ENCODE assay signal across 6 cellular contexts in the genomic region with DNA sequence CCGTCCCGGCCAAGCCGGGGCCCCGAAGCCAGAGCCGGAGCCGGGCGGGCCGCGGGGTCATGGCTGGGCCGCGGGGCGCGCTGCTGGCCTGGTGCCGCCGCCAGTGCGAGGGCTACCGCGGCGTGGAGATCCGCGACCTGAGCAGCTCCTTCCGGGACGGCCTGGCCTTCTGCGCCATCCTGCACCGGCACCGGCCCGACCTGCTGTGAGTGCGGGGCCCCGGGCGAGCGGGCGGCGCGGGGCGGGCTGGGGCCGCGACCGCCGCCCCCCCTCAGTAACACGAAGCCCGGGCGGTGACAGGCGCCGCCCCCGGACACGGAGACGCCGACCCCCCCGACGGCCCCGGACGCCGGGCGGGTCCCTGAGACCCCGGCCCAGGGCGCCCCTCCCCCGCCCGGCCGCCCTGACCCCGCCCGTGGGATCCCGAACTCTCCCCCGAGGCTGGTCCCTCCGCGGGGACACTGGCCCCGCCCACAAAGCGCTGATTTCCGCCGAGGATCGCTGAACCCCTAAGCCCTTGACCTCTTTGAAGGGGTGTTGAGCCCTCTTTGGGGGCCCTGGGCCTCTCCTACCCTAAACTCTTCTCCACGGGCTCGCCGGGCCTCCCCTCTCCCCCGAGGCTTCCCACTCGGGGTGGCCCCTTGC. TPM values are rescaled to one million over a fixed set of nuclear protein-coding genes. Genes with fewer than 3 reads are reported as not detected.
A peak's percentile ranks its signal among the peaks of the same experiment; 100 is the strongest.
DNase-seq lines count a peak whose midpoint lies in the region; ATAC-seq lines count a peak whose summit lies in the region.

No MANE protein-coding gene starts in this region.

- intact Hi-C loops in activated T-helper 1 cell treated with anti-CD3 and anti-CD28 coated beads, Interleukin-12 subunit alpha, Interleukin-12 subunit beta, Interleukin-2, Interleukin-4 antibody, amounts not matched to agents 30 ng/mL and 10 ng/mL and 1 ng/mL, durations not matched to agents 14 hours and 24 hours and 36 hours (cut with micrococcal nuclease): loop anchor here (1.0 to 2.0 kb wide), 3 partner anchors 10 to 46 kb away; a partner anchor contains a TSS

- peak; percentile 45 for DNase-seq in EL
- DNase-seq in activated T-helper 1 cell treated with anti-CD3 and anti-CD28 coated beads, Interleukin-12 subunit alpha, Interleukin-12 subunit beta, Interleukin-2, Interleukin-4 antibody, amounts not matched to agents 30 ng/mL and 10 ng/mL and 1 ng/mL, durations not matched to agents 14 hours and 24 hours and 36 hours (ENCODE audit: low spot score): peak; percentile 37
- DNase-seq in left kidney (ENCODE audit: low read depth, low spot score): peak; percentile 33
- no peak for DNase-seq in NCI-H1436 (lab: John Stamatoyannopoulos, UW)

- H3K4me1 Mint-ChIP-seq in activated T-helper 1 cell treated with anti-CD3 and anti-CD28 coated beads, Interleukin-12 subunit alpha, Interleukin-12 subunit beta, Interleukin-2, Interleukin-4 antibody, amounts not matched to agents 30 ng/mL and 10 ng/mL and 1 ng/mL, durations not matched to agents 14 hours and 24 hours and 36 hours (ENCODE audit: low read depth): peaks cover 32% of the 10 kb centered on the region

- H3K36me3 Mint-ChIP-seq in activated T-helper 1 cell treated with anti-CD3 and anti-CD28 coated beads, Interleukin-12 subunit alpha, Interleukin-12 subunit beta, Interleukin-2, Interleukin-4 antibody, amounts not matched to agents 30 ng/mL and 10 ng/mL and 1 ng/mL, durations not matched to agents 14 hours and 24 hours and 36 hours (ENCODE audit: low read depth): no peaks in the 10 kb centered on the region

- H3K27ac Mint-ChIP-seq in activated T-helper 1 cell treated with anti-CD3 and anti-CD28 coated beads, Interleukin-12 subunit alpha, Interleukin-12 subunit beta, Interleukin-2, Interleukin-4 antibody, amounts not matched to agents 30 ng/mL and 10 ng/mL and 1 ng/mL, durations not matched to agents 14 hours and 24 hours and 36 hours: no peak overlapping the region

- peaks cover 4% of the 10 kb centered on the region for H3K27me3 Mint-ChIP-seq in activated T-helper 1 cell treated with anti-CD3 and anti-CD28 coated beads, Interleukin-12 subunit alpha, Interleukin-12 subunit beta, Interleukin-2, Interleukin-4 antibody, amounts not matched to agents 30 ng/mL and 10 ng/mL and 1 ng/mL, durations not matched to agents 14 hours and 24 hours and 36 hours (ENCODE audit: insufficient read depth)

- H3K4me3 Mint-ChIP-seq in activated T-helper 1 cell treated with anti-CD3 and anti-CD28 coated beads, Interleukin-12 subunit alpha, Interleukin-12 subunit beta, Interleukin-2, Interleukin-4 antibody, amounts not matched to agents 30 ng/mL and 10 ng/mL and 1 ng/mL, durations not matched to agents 14 hours and 24 hours and 36 hours: peak overlapping the region; percentile 81

- ATAC-seq in HG02970 (IDR thresholded peaks at IDR 0.05; ENCODE audit: low FRiP score, unreplicated experiment): peak; percentile 19
- no peak for ATAC-seq in GM18870 (IDR thresholded peaks at IDR 0.05; ENCODE audit: unreplicated experiment)

- H3K9me3 Mint-ChIP-seq in activated T-helper 1 cell treated with anti-CD3 and anti-CD28 coated beads, Interleukin-12 subunit alpha, Interleukin-12 subunit beta, Interleukin-2, Interleukin-4 antibody, amounts not matched to agents 30 ng/mL and 10 ng/mL and 1 ng/mL, durations not matched to agents 14 hours and 24 hours and 36 hours: no peaks in the 10 kb centered on the region

RNA-seq across cellular contexts. Expression of a gene that starts 0.4 kb away (rescaled TPM):
- total RNA-seq in activated T-helper 1 cell treated with anti-CD3 and anti-CD28 coated beads, Interleukin-12 subunit alpha, Interleukin-12 subunit beta, Interleukin-2, Interleukin-4 antibody, amounts not matched to agents 30 ng/mL and 10 ng/mL and 1 ng/mL, durations not matched to agents 14 hours and 24 hours and 36 hours: 27.3 and 31.1 TPM in 2 replicates

RNA-seq across cellular contexts. Expression of a gene that starts 46.9 kb away (rescaled TPM):
- total RNA-seq in activated T-helper 1 cell treated with anti-CD3 and anti-CD28 coated beads, Interleukin-12 subunit alpha, Interleukin-12 subunit beta, Interleukin-2, Interleukin-4 antibody, amounts not matched to agents 30 ng/mL and 10 ng/mL and 1 ng/mL, durations not matched to agents 14 hours and 24 hours and 36 hours: 0.61 TPM in 1 of 2 replicates, not detected in the other

RNA-seq across cellular contexts. Expression of a gene that starts 47.0 kb away (rescaled TPM):
- 102 and 120 TPM in 2 replicates for total RNA-seq in activated T-helper 1 cell treated with anti-CD3 and anti-CD28 coated beads, Interleukin-12 subunit alpha, Interleukin-12 subunit beta, Interleukin-2, Interleukin-4 antibody, amounts not matched to agents 30 ng/mL and 10 ng/mL and 1 ng/mL, durations not matched to agents 14 hours and 24 hours and 36 hours

RNA-seq across cellular contexts. Expression of a gene that starts 57.3 kb away (rescaled TPM):
- 433 and 441 TPM in 2 replicates for total RNA-seq in activated T-helper 1 cell treated with anti-CD3 and anti-CD28 coated beads, Interleukin-12 subunit alpha, Interleukin-12 subunit beta, Interleukin-2, Interleukin-4 antibody, amounts not matched to agents 30 ng/mL and 10 ng/mL and 1 ng/mL, durations not matched to agents 14 hours and 24 hours and 36 hours
